Comparison of ENCODE assay signal across 23 cellular contexts in genomic region chr14:54098536-54098935, GRCh38.
"Had no signal": no experiment of that assay in that cellular context is flagged by ENCODE, and none has a peak within 500 bp of the region (broad histone marks: within the 10 kb centered on the region; RNA-seq: fewer than 3 reads in every experiment).

No MANE protein-coding gene starts in this region.

- H3K79me2 ChIP-seq: hepatocyte had no signal

- H3K4me1 ChIP-seq: esophagus squamous epithelium, spleen, testis, tibial nerve, upper lobe of right lung had no signal

- FAIRE-seq: kidney had no signal

- DNase-seq: effector memory CD8-positive, alpha-beta T cell; esophagus squamous epithelium; foreskin melanocyte; head of caudate nucleus; kidney; left colon; left ventricle myocardium superior; mucosa of descending colon; natural killer cell; posterior cingulate gyrus; spleen; stimulated activated CD4-positive, alpha-beta T cell treated with anti-CD3 and anti-CD28 coated beads, Interleukin-15, amount 100 ng/mL, for 24 hours; stimulated activated CD4-positive, alpha-beta T cell treated with anti-CD3 and anti-CD28 coated beads, Interleukin-1b, Interleukin-23, amount 100 ng/mL, for 48 hours; stimulated activated CD4-positive, alpha-beta T cell treated with anti-CD3 and anti-CD28 coated beads, Interleukin-4, amount 100 ng/mL, for 24 hours; stimulated activated naive B cell treated with anti-CD40 and anti-IgM and Interleukin-4, amounts not matched to agents 10 μg/mL and 1 μg/mL and 100 μg/mL, for 72 hours; stimulated activated naive CD8-positive, alpha-beta T cell treated with anti-CD3 and anti-CD28 coated beads, Interleukin-15, amount 100 ng/mL, for 72 hours; testis; upper lobe of right lung had no signal

- H3K4me3 Mint-ChIP-seq: effector memory CD8-positive, alpha-beta T cell; natural killer cell; neural crest cell; stimulated activated naive B cell treated with anti-CD40 and anti-IgM and Interleukin-4, amounts not matched to agents 10 μg/mL and 1 μg/mL and 100 μg/mL, for 72 hours; stimulated activated naive CD8-positive, alpha-beta T cell treated with anti-CD3 and anti-CD28 coated beads, Interleukin-15, amount 100 ng/mL, for 72 hours had no signal

- ATAC-seq: effector memory CD8-positive, alpha-beta T cell; left colon; left ventricle myocardium superior; mucosa of descending colon; natural killer cell; sciatic nerve; stimulated activated naive B cell treated with anti-CD40 and anti-IgM and Interleukin-4, amounts not matched to agents 10 μg/mL and 1 μg/mL and 100 μg/mL, for 72 hours; stimulated activated naive CD8-positive, alpha-beta T cell treated with anti-CD3 and anti-CD28 coated beads, Interleukin-15, amount 100 ng/mL, for 72 hours; upper lobe of right lung had no signal

- H3K27ac Mint-ChIP-seq: effector memory CD8-positive, alpha-beta T cell; natural killer cell; stimulated activated naive B cell treated with anti-CD40 and anti-IgM and Interleukin-4, amounts not matched to agents 10 μg/mL and 1 μg/mL and 100 μg/mL, for 72 hours; stimulated activated naive CD8-positive, alpha-beta T cell treated with anti-CD3 and anti-CD28 coated beads, Interleukin-15, amount 100 ng/mL, for 72 hours had no signal

- H3K4me3 ChIP-seq: esophagus squamous epithelium, hepatocyte, lung, mucosa of descending colon, spleen, testis, tibial nerve, upper lobe of right lung had no signal

- H2AFZ ChIP-seq: hepatocyte had no signal

- H3K4me2 ChIP-seq: hepatocyte had no signal

- H3K36me3 Mint-ChIP-seq: stimulated activated naive B cell treated with anti-CD40 and anti-IgM and Interleukin-4, amounts not matched to agents 10 μg/mL and 1 μg/mL and 100 μg/mL, for 72 hours had no signal

- H3K4me1 Mint-ChIP-seq: natural killer cell; neural crest cell; stimulated activated naive B cell treated with anti-CD40 and anti-IgM and Interleukin-4, amounts not matched to agents 10 μg/mL and 1 μg/mL and 100 μg/mL, for 72 hours; stimulated activated naive CD8-positive, alpha-beta T cell treated with anti-CD3 and anti-CD28 coated beads, Interleukin-15, amount 100 ng/mL, for 72 hours had no signal

- H3K27me3 Mint-ChIP-seq: effector memory CD8-positive, alpha-beta T cell; stimulated activated naive B cell treated with anti-CD40 and anti-IgM and Interleukin-4, amounts not matched to agents 10 μg/mL and 1 μg/mL and 100 μg/mL, for 72 hours; stimulated activated naive CD8-positive, alpha-beta T cell treated with anti-CD3 and anti-CD28 coated beads, Interleukin-15, amount 100 ng/mL, for 72 hours had no signal

- H3K27ac ChIP-seq: esophagus squamous epithelium, hepatocyte, spleen, testis, tibial nerve, upper lobe of right lung had no signal

- H3K36me3 ChIP-seq: esophagus squamous epithelium, spleen, tibial nerve, upper lobe of right lung had no signal

- H3K27me3 ChIP-seq: esophagus squamous epithelium, hepatocyte, spleen, testis, tibial nerve, upper lobe of right lung had no signal

- H3K9me3 ChIP-seq: testis had no signal
